8 cellular contexts compared by ENCODE assay signal in the genomic region with DNA sequence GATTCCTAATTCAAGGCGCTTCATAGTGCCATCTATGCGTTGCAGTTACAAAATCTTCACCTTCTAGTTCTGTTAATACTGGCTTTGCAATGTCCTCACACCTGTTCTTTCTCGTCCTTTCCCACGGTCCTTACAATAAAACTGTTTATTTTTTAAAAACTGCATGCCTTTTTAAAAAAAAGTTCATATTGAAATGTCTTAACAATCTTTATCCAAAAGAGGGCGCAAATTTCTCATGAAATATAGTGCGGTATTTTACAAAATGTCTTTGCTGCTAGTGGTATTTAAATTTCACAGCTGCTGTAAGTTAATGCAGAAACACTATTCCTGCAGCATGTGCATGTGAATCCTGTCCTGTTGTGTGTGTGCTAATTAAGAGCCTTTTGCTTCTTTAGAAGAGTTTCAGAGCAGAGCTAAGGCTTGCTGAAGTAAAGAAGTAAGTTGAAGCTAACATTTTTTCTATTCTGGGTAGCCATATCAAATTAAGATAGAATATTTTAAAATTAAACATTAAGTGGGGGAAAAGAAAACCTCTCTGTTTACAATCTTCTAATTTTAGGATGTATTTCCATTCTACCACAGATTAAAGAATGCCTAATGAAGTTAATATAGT. TPM values are rescaled to one million over a fixed set of nuclear protein-coding genes. Genes with fewer than 3 reads are reported as not detected.
A peak's percentile ranks its signal among the peaks of the same experiment; 100 is the strongest.
DNase-seq lines count a peak whose midpoint lies in the region; ATAC-seq, FAIRE-seq and TF ChIP-seq lines count a peak whose summit lies in the region.

No MANE protein-coding gene starts in this region.

- intact Hi-C loops in HepG2 (cut with micrococcal nuclease; ENCODE audit: unreplicated experiment), result loop anchor here (5.0 kb wide), 1 partner anchor 126 kb away; no protein-coding TSS in a partner anchor

- no peak for ATAC-seq in HepG2

- H2AFZ ChIP-seq in Karpas-422 (ENCODE audit: low read length), result no peak overlapping the region
- H2AFZ ChIP-seq in HepG2 (ENCODE audit: low read length), result no peak overlapping the region

- H3K27me3 ChIP-seq in Karpas-422 (ENCODE audit: low read length), result no peaks in the 10 kb centered on the region
- no peaks in the 10 kb centered on the region for H3K27me3 ChIP-seq in WERI-Rb-1 (ENCODE audit: insufficient read depth, low read depth, severe bottlenecking)
- H3K27me3 ChIP-seq in HepG2 (ENCODE audit: control insufficient read depth in 1 of 2, insufficient read depth in 2 of 2, low read length in 2 of 2), result no peaks in the 10 kb centered on the region

- 20% methylated on average over 6 of the region's 6 CpGs for WGBS in HepG2 (ENCODE audit: low lambda C conversion rate)

- no peak for TF ChIP-seq RAD21 in HepG2 (CRISPR knock-in tag; IDR thresholded peaks at IDR 0.05)

- BruUV-seq in HepG2 (replicated peaks; lab: Mats Ljungman, UMichigan), result no TSS peak

- in situ Hi-C loops in HepG2 (cut with HindIII; ENCODE audit: extremely low pct_ligation_motif_present, low pct_unique_long_range_greater_than_20kb), result no loop called here

- peak; percentile 28 for FAIRE-seq in HepG2 (lab: Jason Lieb, UNC)

- H3K4me1 ChIP-seq in Karpas-422 (ENCODE audit: low read length), result no peaks in the 10 kb centered on the region
- H3K4me1 ChIP-seq in HepG2 (ENCODE audit: insufficient read depth, low read length), result peaks cover 31% of the 10 kb centered on the region

- H3K9me2 ChIP-seq in Karpas-422 (replicated peaks; ENCODE audit: insufficient read depth, low read length), result no peaks in the 10 kb centered on the region

- CTCF ChIA-PET in HepG2 (lab: Yijun Ruan, JAX; ENCODE audit: low intra/inter-chr PET ratio, low total read pairs), result interaction anchor here (0.7 kb wide), 1 partner anchor 43 kb away, joined by 3 read pairs; no protein-coding TSS in a partner anchor

- H3K27ac ChIP-seq in Karpas-422 (ENCODE audit: low read length) (no peak overlapping the region), WERI-Rb-1 (no peak overlapping the region), HepG2 (ENCODE audit: extremely low read length, insufficient read depth, low read length) (no peak overlapping the region), substantia nigra (ENCODE audit: low read depth, low read length, poor library complexity, severe bottlenecking) (no peak overlapping the region)

- H3K79me2 ChIP-seq in Karpas-422 (ENCODE audit: low read length), result no peaks in the 10 kb centered on the region
- no peaks in the 10 kb centered on the region for H3K79me2 ChIP-seq in HepG2 (ENCODE audit: insufficient read depth, low read length)

- H3K4me2 ChIP-seq in Karpas-422 (ENCODE audit: low read depth, low read length, poor library complexity, severe bottlenecking), result no peak overlapping the region
- H3K4me2 ChIP-seq in HepG2 (ENCODE audit: low read depth, low read length), result no peak overlapping the region

- peak; percentile 59 for DNase-seq in DMS53 (lab: John Stamatoyannopoulos, UW)
- DNase-seq in Karpas-422, result peak; percentile 76
- no peak for DNase-seq in WERI-Rb-1
- no peak for DNase-seq in HepG2 (ENCODE audit: low spot score)
- DNase-seq in substantia nigra (lab: John Stamatoyannopoulos, UW), result no peak
- no peak for DNase-seq in UCSD-AML1 (lab: John Stamatoyannopoulos, UW; ENCODE audit: unreplicated experiment)
- no peak for DNase-seq in stimulated activated CD4-positive, alpha-beta T cell treated with anti-CD3 and anti-CD28 coated beads, Interleukin-4, amount 100 ng/mL, for 4 hours
- no peak for DNase-seq in NCI-H187 treated with DMSO at 0.1 percent for 48 hours (lab: John Stamatoyannopoulos, UW)

- POLR2A ChIA-PET in HepG2 (lab: Yijun Ruan, JAX), result no interaction called here

- TF ChIP-seq CTCF in WERI-Rb-1 (IDR thresholded peaks at IDR 0.05; ENCODE audit: low read depth, low read length) (0 out of 2 replicates have a peak, but pooled peaks have one; percentile 23), HepG2 (CRISPR knock-in tag; IDR thresholded peaks at IDR 0.05) (peak; percentile 39)

- H3K9me3 ChIP-seq in Karpas-422 (ENCODE audit: low read length) (no peaks in the 10 kb centered on the region), WERI-Rb-1 (ENCODE audit: severe bottlenecking) (no peaks in the 10 kb centered on the region), HepG2 (ENCODE audit: low read length) (no peaks in the 10 kb centered on the region)

- H3K9ac ChIP-seq in Karpas-422 (ENCODE audit: low read length) (no peak overlapping the region), HepG2 (ENCODE audit: insufficient read depth, low read depth, low read length) (no peak overlapping the region)

- no peaks in the 10 kb centered on the region for H4K20me1 ChIP-seq in Karpas-422 (ENCODE audit: insufficient read depth, low read depth, low read length)
- H4K20me1 ChIP-seq in HepG2 (ENCODE audit: insufficient read depth, low read length), result no peaks in the 10 kb centered on the region

- H3K36me3 ChIP-seq in Karpas-422 (ENCODE audit: insufficient read depth, low read length) (no peaks in the 10 kb centered on the region), WERI-Rb-1 (no peaks in the 10 kb centered on the region), HepG2 (replicated peaks in 1 of 2; ENCODE audit: control insufficient read depth in 1 of 2, insufficient read depth in 2 of 2, low read length in 2 of 2) (no peaks in the 10 kb centered on the region)

- TF ChIP-seq EP300 in HepG2 (IDR thresholded peaks at IDR 0.05; ENCODE audit: low read depth in 2 of 2, low read length in 2 of 2) (no peak), HepG2 (CRISPR knock-in tag; IDR thresholded peaks at IDR 0.05; ENCODE audit: borderline replicate concordance) (no peak)

- H3K4me3 ChIP-seq in Karpas-422 (ENCODE audit: low read length) (no peak overlapping the region), WERI-Rb-1 (ENCODE audit: low read depth, low read length) (no peak overlapping the region), HepG2 (replicated peaks in 1 of 3; ENCODE audit: insufficient read depth in 1 of 3, low read depth in 2 of 3, low read length in 3 of 3) (no peak overlapping the region)

- no peak for TF ChIP-seq POLR2A in HepG2 (IDR thresholded peaks at IDR 0.05; ENCODE audit: insufficient read depth in 1 of 2, low read depth in 2 of 2, low read length in 2 of 2)

TF ChIP-seq in HepG2, 621 proteins besides CTCF, POLR2A, EP300 and RAD21:
- no peak for TF ChIP-seq RARG (CRISPR knock-in tag; IDR thresholded peaks at IDR 0.05; ENCODE audit: low read depth)
- 0 out of 2 replicates have a peak, but pooled peaks have one; percentile 12 for TF ChIP-seq SMC3 (IDR thresholded peaks at IDR 0.05; ENCODE audit: low read length)
- no peak for TF ChIP-seq RXRB (CRISPR knock-in tag; IDR thresholded peaks at IDR 0.05; ENCODE audit: borderline replicate concordance)
- no peak for TF ChIP-seq DR1 (CRISPR knock-in tag; IDR thresholded peaks at IDR 0.05)
- TF ChIP-seq TP53 (CRISPR knock-in tag; conservative IDR thresholded peaks at IDR 0.05), result no peak
- 0 out of 2 replicates have a peak, but pooled peaks have one; percentile 19 for TF ChIP-seq STAG1 (CRISPR knock-in tag; IDR thresholded peaks at IDR 0.05)

RNA-seq across cellular contexts. Expression of a gene that starts 15.8 kb away (rescaled TPM):
- not detected in 2 replicates for total RNA-seq in Karpas-422 (2014; rRNA removed; shearing (Covaris generic); ENCODE audit: low replicate concordance)
- not detected in 2 replicates for total RNA-seq in HepG2 (2016; rRNA removed; fragmentation: Illumina TruSeq; extraction: Trizol)
- not detected in 2 replicates for total RNA-seq in HepG2 (2016; cell fraction: cytosol; rRNA removed; fragmentation: Illumina TruSeq; extraction: Trizol; ENCODE audit: low read depth)
- total RNA-seq in HepG2 (2016; cell fraction: insoluble cytoplasmic fraction; rRNA removed; fragmentation: Illumina TruSeq; extraction: Trizol), result not detected in 2 replicates
- total RNA-seq in HepG2 (2016; cell fraction: membrane; rRNA removed; fragmentation: Illumina TruSeq; extraction: Trizol), result not detected in 2 replicates
- total RNA-seq in HepG2 (2016; cell fraction: nucleus; rRNA removed; fragmentation: Illumina TruSeq; extraction: Trizol), result not detected in 2 replicates
- polyA plus RNA-seq in HepG2 (2011; rRNA removed), result not detected in 2 replicates
- not detected in 2 replicates for polyA plus RNA-seq in HepG2 (2011; cell fraction: cytosol; rRNA removed)
- polyA plus RNA-seq in HepG2 (2011; cell fraction: nucleus; rRNA removed), result not detected in 2 replicates
- not detected in 2 replicates for polyA plus RNA-seq in HepG2 (2012)
- not detected in 2 replicates for polyA plus RNA-seq in HepG2 (2016; cell fraction: cytosol; fragmentation: Illumina TruSeq; extraction: Trizol; ENCODE audit: low read depth)
- polyA plus RNA-seq in HepG2 (2016; cell fraction: insoluble cytoplasmic fraction; fragmentation: Illumina TruSeq; extraction: Trizol; ENCODE audit: low read depth), result not detected in 2 replicates
- polyA plus RNA-seq in HepG2 (2016; cell fraction: membrane; fragmentation: Illumina TruSeq; extraction: Trizol; ENCODE audit: low read depth), result not detected in 2 replicates
- not detected in 2 replicates for polyA plus RNA-seq in HepG2 (2016; cell fraction: nucleus; fragmentation: Illumina TruSeq; extraction: Trizol; ENCODE audit: insufficient read depth, low read depth)
- polyA minus RNA-seq in HepG2 (2011; rRNA and poly(A)+ RNA removed; ENCODE audit: low replicate concordance), result not detected in 2 replicates
- not detected in 2 replicates for polyA minus RNA-seq in HepG2 (2011; cell fraction: cytosol; rRNA and poly(A)+ RNA removed)
- not detected in 2 replicates for polyA minus RNA-seq in HepG2 (2011; cell fraction: nucleus; rRNA and poly(A)+ RNA removed)

Comparison
In these comparisons a context has a peak if more than half of its experiments do, and no peak if none do; other contexts are left out.
1. DNase-seq: peak in DMS53 (single experiment) and Karpas-422 (single experiment); none in WERI-Rb-1 (single experiment), HepG2 (single experiment), substantia nigra (0 of 49), UCSD-AML1 (single experiment), stimulated activated CD4-positive, alpha-beta T cell treated with anti-CD3 and anti-CD28 coated beads, Interleukin-4, amount 100 ng/mL, for 4 hours (0 of 2) and NCI-H187 treated with DMSO at 0.1 percent for 48 hours (single experiment).